Comparison of ENCODE assay signal across 1 cellular context in genomic region chr10:13615650-13616049, GRCh38.
TF ChIP-seq lines count a peak whose summit lies in the region.

No MANE protein-coding gene starts in this region.

TF ChIP-seq in GM23338, 12 proteins besides CTCF, POLR2A, EP300 and RAD21 (continued from another document):
- TF ChIP-seq ETS1 (IDR thresholded peaks at IDR 0.05), result no peak
- TF ChIP-seq EZH2phosphoT487 (IDR thresholded peaks at IDR 0.05; ENCODE audit: unreplicated experiment), result no peak
- no peak for TF ChIP-seq CREB1 (CRISPR knock-in tag; IDR thresholded peaks at IDR 0.05; ENCODE audit: low read depth)
- TF ChIP-seq ZNF114 (CRISPR knock-in tag; IDR thresholded peaks at IDR 0.05), result no peak
- no peak for TF ChIP-seq REST (IDR thresholded peaks at IDR 0.05; ENCODE audit: unreplicated experiment)
